ENCODE assay signal across 1 cellular context in the genomic region with DNA sequence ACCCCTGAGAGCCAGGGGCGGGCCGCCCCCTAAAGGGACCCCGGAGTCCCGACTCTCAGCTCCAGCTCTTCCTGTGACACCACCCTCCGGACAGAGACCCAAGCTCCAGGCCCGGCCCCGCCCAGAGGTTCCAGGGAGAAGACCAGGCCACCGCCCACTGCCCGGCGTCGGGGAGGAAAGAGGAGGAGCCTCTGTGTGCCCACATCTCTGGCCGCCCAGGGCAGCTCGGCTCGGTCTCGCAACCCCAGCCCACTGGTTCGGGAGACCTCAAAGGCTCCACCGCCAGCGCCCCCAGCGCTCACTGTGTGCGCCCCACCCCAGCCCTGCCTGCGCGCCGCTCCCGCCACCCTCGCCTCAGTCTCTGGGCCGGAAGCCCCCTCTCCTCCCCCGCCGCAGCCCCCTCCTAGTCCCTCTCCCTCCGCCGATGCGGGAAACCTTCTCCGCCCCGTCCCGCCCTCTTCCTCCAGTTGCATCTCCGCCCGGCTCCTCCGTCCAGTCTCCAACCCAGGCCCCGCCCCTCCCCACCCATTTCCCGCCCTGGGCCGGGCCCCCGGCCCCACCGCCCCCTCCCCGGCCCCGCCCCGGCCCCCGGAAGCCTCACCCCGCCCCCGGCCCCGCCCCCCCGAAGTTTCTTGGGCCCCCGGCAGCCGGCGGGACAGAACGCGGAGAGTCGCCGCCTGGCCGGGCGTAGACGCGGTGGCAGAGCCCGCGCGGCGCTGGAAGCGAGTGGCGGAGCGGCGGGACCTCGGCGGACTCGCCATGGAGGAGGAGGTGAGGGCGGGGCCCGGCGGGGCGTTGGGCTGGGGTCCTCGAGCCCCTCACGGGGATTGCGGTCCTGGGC.
TF ChIP-seq lines count a peak whose summit lies in the region.

TSS of gene PLEKHO2 (plus strand) at position 658 of the 841 bp plus-strand sequence. CDS start at position 760, 102 bp downstream.

TF ChIP-seq in HepG2, 621 proteins besides CTCF, POLR2A, EP300 and RAD21 (continued from another document and continues in another):
- TF ChIP-seq PAXIP1 (CRISPR knock-in tag; conservative IDR thresholded peaks at IDR 0.05): 0 out of 2 replicates have a peak, but pooled peaks have one; percentile 7
- TF ChIP-seq ELF1 (CRISPR knock-in tag; IDR thresholded peaks at IDR 0.05): 0 out of 2 replicates have a peak, but pooled peaks have one; percentile 24
- no peak for TF ChIP-seq GMEB2 (CRISPR knock-in tag; IDR thresholded peaks at IDR 0.05; ENCODE audit: low read depth)
- TF ChIP-seq ZNF3 (CRISPR knock-in tag; IDR thresholded peaks at IDR 0.05): no peak
- TF ChIP-seq ZNF670 (CRISPR knock-in tag; IDR thresholded peaks at IDR 0.05; ENCODE audit: borderline replicate concordance): no peak
- TF ChIP-seq FOXA3 (CRISPR knock-in tag; IDR thresholded peaks at IDR 0.05): no peak
- TF ChIP-seq KAT2B (IDR thresholded peaks at IDR 0.05; ENCODE audit: borderline replicate concordance, low read depth, low read length): no peak
- TF ChIP-seq, protein P1, sequence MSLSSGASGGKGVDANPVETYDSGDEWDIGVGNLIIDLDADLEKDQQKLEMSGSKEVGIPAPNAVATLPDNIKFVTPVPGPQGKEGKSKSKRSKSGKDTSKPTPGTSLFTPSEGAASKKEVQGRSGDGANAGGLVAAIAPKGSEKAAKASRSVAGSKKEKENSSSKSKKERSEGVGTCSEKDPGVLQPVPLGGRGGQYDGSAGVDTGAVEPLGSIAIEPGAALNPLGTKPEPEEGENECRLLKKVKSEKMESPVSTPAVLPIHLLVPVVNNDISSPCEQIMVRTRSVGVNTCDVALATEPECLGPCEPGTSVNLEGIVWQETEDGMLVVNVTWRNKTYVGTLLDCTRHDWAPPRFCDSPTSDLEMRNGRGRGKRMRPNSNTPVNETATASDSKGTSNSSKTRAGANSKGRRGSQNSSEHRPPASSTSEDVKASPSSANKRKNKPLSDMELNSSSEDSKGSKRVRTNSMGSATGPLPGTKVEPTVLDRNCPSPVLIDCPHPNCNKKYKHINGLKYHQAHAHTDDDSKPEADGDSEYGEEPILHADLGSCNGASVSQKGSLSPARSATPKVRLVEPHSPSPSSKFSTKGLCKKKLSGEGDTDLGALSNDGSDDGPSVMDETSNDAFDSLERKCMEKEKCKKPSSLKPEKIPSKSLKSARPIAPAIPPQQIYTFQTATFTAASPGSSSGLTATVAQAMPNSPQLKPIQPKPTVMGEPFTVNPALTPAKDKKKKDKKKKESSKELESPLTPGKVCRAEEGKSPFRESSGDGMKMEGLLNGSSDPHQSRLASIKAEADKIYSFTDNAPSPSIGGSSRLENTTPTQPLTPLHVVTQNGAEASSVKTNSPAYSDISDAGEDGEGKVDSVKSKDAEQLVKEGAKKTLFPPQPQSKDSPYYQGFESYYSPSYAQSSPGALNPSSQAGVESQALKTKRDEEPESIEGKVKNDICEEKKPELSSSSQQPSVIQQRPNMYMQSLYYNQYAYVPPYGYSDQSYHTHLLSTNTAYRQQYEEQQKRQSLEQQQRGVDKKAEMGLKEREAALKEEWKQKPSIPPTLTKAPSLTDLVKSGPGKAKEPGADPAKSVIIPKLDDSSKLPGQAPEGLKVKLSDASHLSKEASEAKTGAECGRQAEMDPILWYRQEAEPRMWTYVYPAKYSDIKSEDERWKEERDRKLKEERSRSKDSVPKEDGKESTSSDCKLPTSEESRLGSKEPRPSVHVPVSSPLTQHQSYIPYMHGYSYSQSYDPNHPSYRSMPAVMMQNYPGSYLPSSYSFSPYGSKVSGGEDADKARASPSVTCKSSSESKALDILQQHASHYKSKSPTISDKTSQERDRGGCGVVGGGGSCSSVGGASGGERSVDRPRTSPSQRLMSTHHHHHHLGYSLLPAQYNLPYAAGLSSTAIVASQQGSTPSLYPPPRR (CRISPR knock-in tag; IDR thresholded peaks at IDR 0.05; ENCODE audit: borderline replicate concordance): no peak
- TF ChIP-seq SP1 (IDR thresholded peaks at IDR 0.05): no peak
- peak; percentile 75 for TF ChIP-seq SP1 (CRISPR knock-in tag; IDR thresholded peaks at IDR 0.05)
- no peak for TF ChIP-seq FOSL2 (CRISPR knock-in tag; IDR thresholded peaks at IDR 0.05)
- TF ChIP-seq MIER3 (CRISPR knock-in tag; IDR thresholded peaks at IDR 0.05; ENCODE audit: borderline replicate concordance): 0 out of 2 replicates have a peak, but pooled peaks have one; percentile 20
- TF ChIP-seq ZNF318 (CRISPR knock-in tag; IDR thresholded peaks at IDR 0.05): no peak
- TF ChIP-seq RFX1 (IDR thresholded peaks at IDR 0.05): no peak
- TF ChIP-seq THYN1 (CRISPR knock-in tag; IDR thresholded peaks at IDR 0.05; ENCODE audit: borderline replicate concordance, low read depth): no peak
- TF ChIP-seq ZBTB39 (CRISPR knock-in tag; IDR thresholded peaks at IDR 0.05): no peak
- TF ChIP-seq HOMEZ (CRISPR knock-in tag; IDR thresholded peaks at IDR 0.05; ENCODE audit: low read depth): no peak
- TF ChIP-seq, protein P2, sequence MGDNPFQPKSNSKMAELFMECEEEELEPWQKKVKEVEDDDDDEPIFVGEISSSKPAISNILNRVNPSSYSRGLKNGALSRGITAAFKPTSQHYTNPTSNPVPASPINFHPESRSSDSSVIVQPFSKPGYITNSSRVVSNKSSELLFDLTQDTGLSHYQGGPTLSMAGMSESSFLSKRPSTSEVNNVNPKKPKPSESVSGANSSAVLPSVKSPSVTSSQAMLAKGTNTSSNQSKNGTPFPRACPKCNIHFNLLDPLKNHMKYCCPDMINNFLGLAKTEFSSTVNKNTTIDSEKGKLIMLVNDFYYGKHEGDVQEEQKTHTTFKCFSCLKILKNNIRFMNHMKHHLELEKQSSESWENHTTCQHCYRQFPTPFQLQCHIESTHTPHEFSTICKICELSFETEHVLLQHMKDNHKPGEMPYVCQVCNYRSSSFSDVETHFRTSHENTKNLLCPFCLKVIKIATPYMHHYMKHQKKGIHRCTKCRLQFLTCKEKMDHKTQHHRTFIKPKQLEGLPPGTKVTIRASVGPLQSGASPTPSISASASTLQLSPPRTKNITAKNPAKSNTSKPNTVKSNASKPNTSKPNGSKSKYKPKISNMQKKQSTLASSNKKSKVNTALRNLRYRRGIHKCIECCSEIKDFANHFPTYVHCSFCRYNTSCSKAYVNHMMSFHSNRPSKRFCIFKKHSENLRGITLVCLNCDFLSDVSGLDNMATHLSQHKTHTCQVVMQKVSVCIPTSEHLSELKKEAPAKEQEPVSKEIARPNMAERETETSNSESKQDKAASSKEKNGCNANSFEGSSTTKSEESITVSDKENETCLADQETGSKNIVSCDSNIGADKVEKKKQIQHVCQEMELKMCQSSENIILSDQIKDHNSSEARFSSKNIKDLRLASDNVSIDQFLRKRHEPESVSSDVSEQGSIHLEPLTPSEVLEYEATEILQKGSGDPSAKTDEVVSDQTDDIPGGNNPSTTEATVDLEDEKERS (CRISPR knock-in tag; IDR thresholded peaks at IDR 0.05): no peak
- TF ChIP-seq U2AF2 (IDR thresholded peaks at IDR 0.05; ENCODE audit: low read depth, low read length): no peak
- TF ChIP-seq ZNF260 (CRISPR knock-in tag; IDR thresholded peaks at IDR 0.05; ENCODE audit: borderline replicate concordance, low read depth): no peak
